28 cellular contexts compared by ENCODE assay signal in the genomic region with DNA sequence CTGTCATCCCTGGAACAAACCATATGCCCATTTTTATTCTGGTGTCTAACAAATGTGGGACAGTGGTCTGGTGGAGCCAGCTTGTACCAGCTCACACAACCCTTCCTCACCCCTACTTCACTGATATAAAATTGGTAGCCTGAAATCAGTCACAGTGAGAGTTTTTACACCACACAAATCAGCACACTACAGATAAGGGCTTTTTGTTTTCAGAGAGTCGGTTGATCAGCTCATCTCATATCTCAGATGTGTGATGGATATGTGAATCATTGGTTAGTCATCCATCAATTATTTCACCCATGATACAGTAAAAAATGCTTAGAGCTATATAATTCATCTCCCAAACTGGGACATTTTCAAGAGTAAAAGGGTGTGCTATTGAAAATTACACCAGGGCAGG.
DNase-seq lines count a peak whose midpoint lies in the region; ATAC-seq, FAIRE-seq and TF ChIP-seq lines count a peak whose summit lies in the region.
"Had no signal": no experiment of that assay in that cellular context is flagged by ENCODE, and none has a peak within 500 bp of the region (broad histone marks: within the 10 kb centered on the region; RNA-seq: fewer than 3 reads in every experiment).

No MANE protein-coding gene starts in this region.

- no peak overlapping the region for H3K4me3 Mint-ChIP-seq in activated CD4-positive, alpha-beta memory T cell treated with anti-CD3 and anti-CD28 coated beads, Interleukin-2, amount 10 ng/mL, durations not matched to agents 7 days and 5 days
- H3K4me3 Mint-ChIP-seq: B cell; CD8-positive, alpha-beta T cell; IgD-negative memory B cell had no signal

- H3K9ac ChIP-seq in HUES6 (ENCODE audit: low read length), result no peak overlapping the region
- H3K9ac ChIP-seq: KMS-11 had no signal

- no peaks in the 10 kb centered on the region for H3K36me3 Mint-ChIP-seq in activated CD4-positive, alpha-beta memory T cell treated with anti-CD3 and anti-CD28 coated beads, Interleukin-2, amount 10 ng/mL, durations not matched to agents 7 days and 5 days (ENCODE audit: low read depth)
- H3K36me3 Mint-ChIP-seq: CD8-positive, alpha-beta T cell had no signal

- POLR2A ChIA-PET in activated CD4-positive, alpha-beta memory T cell treated with anti-CD3 and anti-CD28 coated beads, Interleukin-2, amount 10 ng/mL, durations not matched to agents 7 days and 5 days (lab: Charles Lee), result no interaction called here

- H3K9me3 Mint-ChIP-seq in activated CD4-positive, alpha-beta memory T cell treated with anti-CD3 and anti-CD28 coated beads, Interleukin-2, amount 10 ng/mL, durations not matched to agents 7 days and 5 days, result no peaks in the 10 kb centered on the region
- H3K9me3 Mint-ChIP-seq: CD8-positive, alpha-beta T cell; IgD-negative memory B cell had no signal

- FAIRE-seq in bronchial epithelial cell (lab: Jason Lieb, UNC), result no peak
- FAIRE-seq: H1 had no signal

- no peak overlapping the region for H3K4me3 ChIP-seq in HUES6 (ENCODE audit: low read depth, low read length)
- H3K4me3 ChIP-seq in bronchial epithelial cell (ENCODE audit: low read depth, low read length), result no peak overlapping the region
- H3K4me3 ChIP-seq: PC-9 had no signal

- no peaks in the 10 kb centered on the region for H3K4me1 Mint-ChIP-seq in activated CD4-positive, alpha-beta memory T cell treated with anti-CD3 and anti-CD28 coated beads, Interleukin-2, amount 10 ng/mL, durations not matched to agents 7 days and 5 days

- DNase-seq in HS-27A (ENCODE audit: low read depth) (peak; percentile 8), bronchial epithelial cell (ENCODE audit: low read depth) (peak; percentile 54)
- no peak for DNase-seq in activated CD4-positive, alpha-beta T cell treated with anti-CD3 and anti-CD28 coated beads, Interleukin-2, amount 50 U/mL, for 4 hours
- DNase-seq in activated CD4-positive, alpha-beta memory T cell treated with anti-CD3 and anti-CD28 coated beads, Interleukin-2, amount 10 ng/mL, durations not matched to agents 7 days and 5 days, result no peak
- DNase-seq: CD8-positive, alpha-beta T cell; DMS 273 treated with DMSO at 0.1 percent for 48 hours; DMS79; GF-D8; HCEC 1CT; NCI-H1048; NCI-H1417; NCI-H1694 treated with DMSO at 0.1 percent for 48 hours; NCI-H2081; NCI-H345; NCI-H524; NCI-H748 treated with DMSO at 0.1 percent for 48 hours; PC-9; SHP77; T-helper 1 cell had no signal

- peak overlapping the region; percentile 13; the same call in 1 of the 2 replicates for H3K27ac ChIP-seq in HUES6 (ENCODE audit: low read depth, low read length)
- H3K27ac ChIP-seq: C4-2B, HL-60, KMS-11, PC-9 had no signal

- peaks cover 13% of the 10 kb centered on the region; the same call in 1 of the 2 replicates for H3K4me1 ChIP-seq in HUES6 (ENCODE audit: control insufficient read depth, insufficient read depth, low read length)

- peaks cover 8% of the 10 kb centered on the region; the same call in 1 of the 2 replicates for H3K9me3 ChIP-seq in HUES6 (ENCODE audit: control insufficient read depth, insufficient read depth, low read depth, low read length)

- no peaks in the 10 kb centered on the region for H3K27me3 Mint-ChIP-seq in activated CD4-positive, alpha-beta memory T cell treated with anti-CD3 and anti-CD28 coated beads, Interleukin-2, amount 10 ng/mL, durations not matched to agents 7 days and 5 days
- H3K27me3 Mint-ChIP-seq: B cell, IgD-negative memory B cell had no signal

- no peak for TF ChIP-seq CTCF in bronchial epithelial cell (IDR thresholded peaks at IDR 0.05; ENCODE audit: insufficient read depth, low read length, severe bottlenecking)

- H3K36me3 ChIP-seq in HUES6 (ENCODE audit: control insufficient read depth, insufficient read depth, low read length) (no peaks in the 10 kb centered on the region), bronchial epithelial cell (ENCODE audit: control insufficient read depth, insufficient read depth, low read length) (no peaks in the 10 kb centered on the region)

- H3K27me3 ChIP-seq in HUES6 (ENCODE audit: control insufficient read depth, insufficient read depth, low read length) (no peaks in the 10 kb centered on the region), bronchial epithelial cell (ENCODE audit: control insufficient read depth, insufficient read depth, low read length) (peaks cover 2% of the 10 kb centered on the region)

- ATAC-seq in HG02588 (IDR thresholded peaks at IDR 0.05; ENCODE audit: unreplicated experiment), result no peak
- no peak for ATAC-seq in HG02798 (IDR thresholded peaks at IDR 0.05; ENCODE audit: poor library complexity, unreplicated experiment)
- ATAC-seq: CD8-positive, alpha-beta T cell had no signal

- CTCF ChIA-PET in activated CD4-positive, alpha-beta memory T cell treated with anti-CD3 and anti-CD28 coated beads, Interleukin-2, amount 10 ng/mL, durations not matched to agents 7 days and 5 days (lab: Charles Lee), result no interaction called here

- no peak overlapping the region for H3K27ac Mint-ChIP-seq in activated CD4-positive, alpha-beta memory T cell treated with anti-CD3 and anti-CD28 coated beads, Interleukin-2, amount 10 ng/mL, durations not matched to agents 7 days and 5 days
- H3K27ac Mint-ChIP-seq: B cell; CD8-positive, alpha-beta T cell; IgD-negative memory B cell had no signal

Comparison
In these comparisons a context has a peak if more than half of its experiments do, and no peak if none do; other contexts are left out.
1. DNase-seq: peak in HS-27A (single experiment) and bronchial epithelial cell (single experiment); none in activated CD4-positive, alpha-beta T cell treated with anti-CD3 and anti-CD28 coated beads, Interleukin-2, amount 50 U/mL, for 4 hours (0 of 2) and activated CD4-positive, alpha-beta memory T cell treated with anti-CD3 and anti-CD28 coated beads, Interleukin-2, amount 10 ng/mL, durations not matched to agents 7 days and 5 days (single experiment).